ENCODE assay signal across 8 cellular contexts in the genomic region with DNA sequence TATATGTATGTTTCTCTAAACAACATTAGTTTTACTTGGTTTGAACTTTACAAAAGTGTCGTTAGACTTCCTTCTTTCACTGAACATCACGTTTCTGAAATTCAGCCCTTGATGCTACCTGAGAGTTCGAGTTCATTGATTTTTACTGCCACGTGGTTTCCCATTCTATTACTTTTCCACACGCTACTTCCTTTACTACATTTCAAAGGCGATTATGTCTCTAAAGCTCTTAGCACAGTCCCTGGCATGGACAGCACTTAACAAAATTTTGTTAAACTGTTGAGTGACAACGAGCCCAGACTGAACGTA. TPM values are rescaled to one million over a fixed set of nuclear protein-coding genes. Genes with fewer than 3 reads are reported as not detected.
DNase-seq lines count a peak whose midpoint lies in the region; ATAC-seq and TF ChIP-seq lines count a peak whose summit lies in the region.

No MANE protein-coding gene starts in this region.

- H3K27ac ChIP-seq in SJCRH30 (peak overlapping the region; percentile 34; the same call in 1 of the 2 replicates), tibial nerve (peak overlapping the region in 1 of 4 donors; percentile 76), prostate gland (no peak overlapping the region)

- H3K9me3 Mint-ChIP-seq in activated T-cell treated with anti-CD3 and anti-CD28 coated beads, Interleukin-2, amount 50 U/mL, for 72 hours: peaks cover 2% of the 10 kb centered on the region in 2 donors
- no peaks in the 10 kb centered on the region for H3K9me3 Mint-ChIP-seq in immature natural killer cell

- WGBS in tibial nerve, 2 donors: 18 to 19% methylated on average over 8 of the region's 8 CpGs
- WGBS in prostate gland: 16% methylated on average over 8 of the region's 8 CpGs

- H3K36me3 ChIP-seq in SJCRH30 (no peaks in the 10 kb centered on the region), tibial nerve (no peaks in the 10 kb centered on the region), prostate gland (no peaks in the 10 kb centered on the region)

- H3K27ac Mint-ChIP-seq in activated T-cell treated with anti-CD3 and anti-CD28 coated beads, Interleukin-2, amount 50 U/mL, for 72 hours: peak overlapping the region; percentile 99
- H3K27ac Mint-ChIP-seq in immature natural killer cell: peak overlapping the region; percentile 80 to 91 (median 84)

- intact Hi-C loops in prostate gland (cut with DNase I): no loop called here

- H3K27me3 ChIP-seq in SJCRH30: no peaks in the 10 kb centered on the region
- no peaks in the 10 kb centered on the region for H3K27me3 ChIP-seq in tibial nerve
- H3K27me3 ChIP-seq in prostate gland (replicated peaks; ENCODE audit: insufficient read depth): no peaks in the 10 kb centered on the region

- no peak for TF ChIP-seq POLR2A in tibial nerve (IDR thresholded peaks at IDR 0.05)
- TF ChIP-seq POLR2A in prostate gland (IDR thresholded peaks at IDR 0.05): no peak

- no peak for TF ChIP-seq EP300 in tibial nerve (IDR thresholded peaks at IDR 0.05)

- no peak for ATAC-seq in activated T-cell treated with anti-CD3 and anti-CD28 coated beads, Interleukin-2, amount 50 U/mL, for 72 hours (replicated peaks in 1 of 2)

- no peak for DNase-seq in activated T-cell treated with anti-CD3 and anti-CD28 coated beads, Interleukin-2, amount 50 U/mL, for 72 hours
- DNase-seq in activated T-cell treated with anti-CD3 and anti-CD28 coated beads, Interleukin-2, amount 50 U/mL, for 48 hours: no peak
- DNase-seq in SJCRH30 (no peak), immature natural killer cell (no peak), tibial nerve (ENCODE audit: low spot score in 2 of 2) (no peak), NOMO-1 treated with DMSO at 0.1 percent for 48 hours (lab: John Stamatoyannopoulos, UW; ENCODE audit: unreplicated experiment) (no peak), NCI-H524 treated with DMSO at 0.1 percent for 48 hours (lab: John Stamatoyannopoulos, UW) (no peak), prostate gland (ENCODE audit: low spot score) (no peak)

- H3K4me1 ChIP-seq in SJCRH30: no peaks in the 10 kb centered on the region
- peaks cover 0 to 20% (median 10%) of the 10 kb centered on the region in 4 donors for H3K4me1 ChIP-seq in tibial nerve
- peaks cover 8% of the 10 kb centered on the region for H3K4me1 ChIP-seq in prostate gland (replicated peaks)

- H3K4me3 Mint-ChIP-seq in activated T-cell treated with anti-CD3 and anti-CD28 coated beads, Interleukin-2, amount 50 U/mL, for 72 hours: peak overlapping the region; percentile 95 to 100
- peak overlapping the region; percentile 90 to 98 (median 96) for H3K4me3 Mint-ChIP-seq in immature natural killer cell

- H3K9me3 ChIP-seq in SJCRH30 (replicated peaks) (no peaks in the 10 kb centered on the region), tibial nerve (no peaks in the 10 kb centered on the region), prostate gland (no peaks in the 10 kb centered on the region)

- no peak for TF ChIP-seq CTCF in tibial nerve (IDR thresholded peaks at IDR 0.05)
- no peak for TF ChIP-seq CTCF in prostate gland (IDR thresholded peaks at IDR 0.05)

- H3K4me3 ChIP-seq in SJCRH30 (peak overlapping the region; percentile 62), tibial nerve (peak overlapping the region in 3 of 4 donors; percentile 56 to 90 (median 68)), prostate gland (peak overlapping the region in 1 of 2 donors; percentile 59)

- H3K27me3 Mint-ChIP-seq in activated T-cell treated with anti-CD3 and anti-CD28 coated beads, Interleukin-2, amount 50 U/mL, for 72 hours (ENCODE audit: low read depth): no peaks in the 10 kb centered on the region
- peaks cover 1 to 2% (median 2%) of the 10 kb centered on the region in 3 donors for H3K27me3 Mint-ChIP-seq in immature natural killer cell (ENCODE audit: low read depth in 3 of 3)

- peaks cover 53% of the 10 kb centered on the region for H3K4me1 Mint-ChIP-seq in activated T-cell treated with anti-CD3 and anti-CD28 coated beads, Interleukin-2, amount 50 U/mL, for 72 hours (ENCODE audit: low read depth)
- H3K4me1 Mint-ChIP-seq in immature natural killer cell: peaks cover 27 to 28% of the 10 kb centered on the region in 2 donors

- peaks cover 0 to 3% of the 10 kb centered on the region in 2 donors for H3K36me3 Mint-ChIP-seq in activated T-cell treated with anti-CD3 and anti-CD28 coated beads, Interleukin-2, amount 50 U/mL, for 72 hours (ENCODE audit: insufficient read depth in 2 of 2)
- no peaks in the 10 kb centered on the region for H3K36me3 Mint-ChIP-seq in immature natural killer cell

RNA-seq across cellular contexts. Expression of gene ARHGAP17, which starts 15.9 kb away (rescaled TPM):
- total RNA-seq in activated T-cell treated with anti-CD3 and anti-CD28 coated beads, Interleukin-2, amount 50 U/mL, for 72 hours: 10 to 100 TPM; 66.8 to 70.9 TPM
- 24.6 and 25.0 TPM in 2 replicates for total RNA-seq in SJCRH30 (2014; rRNA removed; shearing (Covaris generic))
- 10 to 100 TPM; 12.0 to 35.9 (median 14.5) TPM for polyA plus RNA-seq in immature natural killer cell
- 10 to 100 TPM; 43.3 to 72.6 (median 56.2) TPM for total RNA-seq in tibial nerve
- total RNA-seq in prostate gland: 10 to 100 TPM; 30.4 to 65.9 TPM
